In the genomic region with DNA sequence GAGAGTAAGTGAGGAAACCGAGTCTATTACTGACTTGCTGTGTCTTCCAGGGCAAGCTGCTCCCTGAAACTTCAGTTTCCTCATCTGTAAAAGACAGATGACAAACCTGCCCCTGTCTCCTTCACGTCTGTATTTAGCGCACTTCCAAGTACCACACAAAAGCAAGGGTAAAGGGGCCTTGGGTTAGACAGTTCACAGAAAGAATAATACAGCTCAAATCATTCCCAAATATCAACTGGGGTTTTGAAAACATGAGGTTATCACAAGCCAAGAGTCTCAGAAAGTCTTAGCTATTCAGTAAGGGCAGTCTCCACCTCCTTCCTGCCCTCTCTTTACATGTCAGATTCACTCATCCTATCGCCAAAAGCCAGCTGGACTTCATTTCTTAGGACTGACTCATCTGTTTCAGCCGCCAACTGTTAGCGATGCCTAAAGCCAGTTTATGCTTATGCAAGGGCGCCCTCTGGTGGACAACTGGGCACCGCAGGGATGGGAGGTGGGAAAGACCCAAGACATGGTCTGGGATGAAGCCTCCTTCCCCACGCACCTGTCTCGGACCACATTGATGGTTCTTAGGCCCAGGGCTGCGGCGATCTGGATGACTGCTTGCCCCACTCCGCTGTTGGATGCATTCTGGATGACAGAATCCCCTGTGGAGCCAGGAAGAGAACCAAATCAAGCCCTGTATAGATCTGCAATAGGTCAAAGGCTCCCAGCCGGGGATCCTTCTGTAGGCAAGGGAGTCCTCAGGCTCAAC, we compare ENCODE assay signal across 8 cellular contexts. TPM values are rescaled to one million over a fixed set of nuclear protein-coding genes. Genes with fewer than 3 reads are reported as not detected.
DNase-seq lines count a peak whose midpoint lies in the region; ATAC-seq and TF ChIP-seq lines count a peak whose summit lies in the region.

No MANE protein-coding gene starts in this region.

- H3K4me2 ChIP-seq in OCI-LY3 (ENCODE audit: low read length), result peak overlapping the region; percentile 14; the same call in 1 of the 2 replicates

- no peak overlapping the region for H3K9ac ChIP-seq in OCI-LY3 (ENCODE audit: low read length)

- TF ChIP-seq CTCF in OCI-LY3 (IDR thresholded peaks at IDR 0.05; ENCODE audit: low read depth, low read length), result peak; percentile 83

- TF ChIP-seq RAD21 in Ishikawa (IDR thresholded peaks at IDR 0.05; ENCODE audit: low read depth), result peak; percentile 97

- H3K27ac ChIP-seq in OCI-LY3 (ENCODE audit: low read length), result no peak overlapping the region
- H3K27ac ChIP-seq in epithelial cell of prostate, result peak overlapping the region; percentile 85

- peak; percentile 71 for ATAC-seq in GM19043 (IDR thresholded peaks at IDR 0.05; ENCODE audit: low read depth, unreplicated experiment)

- in situ Hi-C loops in ACHN (cut with HindIII; ENCODE audit: low pct_ligation_motif_present, low pct_unique_long_range_greater_than_20kb, low sequenced_read_pairs), result no loop called here

- peak; percentile 95 for DNase-seq in ACHN
- peak; percentile 99 for DNase-seq in activated CD8-positive, alpha-beta memory T cell treated with anti-CD3 and anti-CD28 coated beads, Interleukin-2, amount 50 U/mL, for 48 hours
- DNase-seq in epithelial cell of prostate (ENCODE audit: low read depth, low spot score), result peak; percentile 89
- DNase-seq in mucosa of gallbladder (ENCODE audit: low spot score), result peak; percentile 96
- DNase-seq in stimulated activated CD8-positive, alpha-beta memory T cell treated with anti-CD3 and anti-CD28 coated beads, Interleukin-2, amount 100 ng/mL, for 48 hours (ENCODE audit: low read depth in 2 of 2), result peak; percentile 84 to 93

- H3K9me3 ChIP-seq in OCI-LY3 (ENCODE audit: insufficient read depth, low read length), result no peaks in the 10 kb centered on the region

- H2AFZ ChIP-seq in OCI-LY3 (ENCODE audit: low read depth, low read length), result no peak overlapping the region

- H3K4me1 ChIP-seq in OCI-LY3 (ENCODE audit: low read length), result peaks cover 3% of the 10 kb centered on the region; the same call in 1 of the 2 replicates

- H4K20me1 ChIP-seq in OCI-LY3 (ENCODE audit: insufficient read depth, low read length), result no peaks in the 10 kb centered on the region

- TF ChIP-seq EP300 in Ishikawa (IDR thresholded peaks at IDR 0.05; ENCODE audit: borderline replicate concordance), result peak; percentile 37; the same call in 1 of the 2 replicates

- H3K36me3 ChIP-seq in OCI-LY3 (replicated peaks; ENCODE audit: low read depth, low read length), result no peaks in the 10 kb centered on the region

- H3K79me2 ChIP-seq in OCI-LY3 (ENCODE audit: low read length), result no peaks in the 10 kb centered on the region

- H3K4me3 ChIP-seq in OCI-LY3 (ENCODE audit: low read length), result no peak overlapping the region

- no peaks in the 10 kb centered on the region for H3K27me3 ChIP-seq in OCI-LY3 (ENCODE audit: low read depth, low read length)

TF ChIP-seq in Ishikawa, 13 proteins besides CTCF, POLR2A, EP300 and RAD21:
- TF ChIP-seq TEAD4 (IDR thresholded peaks at IDR 0.05) (peak; percentile 79), TCF12 (IDR thresholded peaks at IDR 0.05; ENCODE audit: low read depth) (peak; percentile 59; the same call in 1 of the 2 replicates), EGR1 (IDR thresholded peaks at IDR 0.05) (no peak)
- TF ChIP-seq, protein P1, sequence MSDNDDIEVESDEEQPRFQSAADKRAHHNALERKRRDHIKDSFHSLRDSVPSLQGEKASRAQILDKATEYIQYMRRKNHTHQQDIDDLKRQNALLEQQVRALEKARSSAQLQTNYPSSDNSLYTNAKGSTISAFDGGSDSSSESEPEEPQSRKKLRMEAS (IDR thresholded peaks at IDR 0.05), result peak; percentile 45; the same call in 1 of the 2 replicates
TF ChIP-seq in Ishikawa: peak in this region for 3.

RNA-seq across cellular contexts. Expression of a gene that starts 21.1 kb away (rescaled TPM):
- total RNA-seq in mucosa of gallbladder, result 78.0 TPM

RNA-seq across cellular contexts. Expression of a gene that starts 28.0 kb away (rescaled TPM):
- 17.4 TPM for total RNA-seq in mucosa of gallbladder

RNA-seq across cellular contexts. Expression of a gene that starts 33.6 kb away (rescaled TPM):
- 17.7 TPM for total RNA-seq in mucosa of gallbladder
